19 cellular contexts compared by ENCODE assay signal in genomic region chr2:168910330-168910729, GRCh38. TPM values are rescaled to one million over a fixed set of nuclear protein-coding genes. Genes with fewer than 3 reads are reported as not detected.
"Had no signal": no experiment of that assay in that cellular context is flagged by ENCODE, and none has a peak within 500 bp of the region (broad histone marks: within the 10 kb centered on the region; RNA-seq: fewer than 3 reads in every experiment).

No MANE protein-coding gene starts in this region.

- H3K9me3 Mint-ChIP-seq: immature natural killer cell, memory B cell had no signal

- ATAC-seq: mucosa of descending colon, pancreas, sciatic nerve had no signal

- H3K4me1 Mint-ChIP-seq: memory B cell had no signal

- H3K36me3 Mint-ChIP-seq: immature natural killer cell, memory B cell, neural progenitor cell had no signal

- DNase-seq: activated CD4-positive, alpha-beta T cell treated with anti-CD3 and anti-CD28 coated beads, Interleukin-2, amount 50 U/mL, for 4 hours; activated gamma-delta T cell treated with Interleukin-2 at 50 U/mL for 16 hours; dermis blood vessel endothelial cell; effector memory CD4-positive, alpha-beta T cell; esophagus squamous epithelium; immature natural killer cell; mucosa of descending colon; naive B cell; pancreas; stimulated activated CD4-positive, alpha-beta T cell treated with anti-CD3 and anti-CD28 coated beads, Interleukin-4, amount 100 ng/mL, for 1 hour; stomach; trophoblast cell had no signal

- H3K27ac Mint-ChIP-seq: activated naive CD8-positive, alpha-beta T cell; immature natural killer cell; memory B cell; naive B cell; neural progenitor cell had no signal

- FAIRE-seq: pancreas had no signal

- H3K4me3 Mint-ChIP-seq: activated naive CD8-positive, alpha-beta T cell; immature natural killer cell; memory B cell; naive B cell; neural progenitor cell had no signal

RNA-seq across cellular contexts. Expression of gene G6PC2, which starts 9.2 kb away (rescaled TPM):
- polyA plus RNA-seq: cardiac muscle cell, immature natural killer cell, liver, smooth muscle cell, stomach had no signal
